ENCODE assay signal across 1 cellular context in genomic region chr16:66830422-66831404, GRCh38.
TF ChIP-seq lines count a peak whose summit lies in the region.

Gene NAE1 (minus strand): TSS chr16:66830976. CDS start chr16:66830899, 77 bp downstream.

TF ChIP-seq in HepG2, 621 proteins besides CTCF, POLR2A, EP300 and RAD21 (continued from another document and continues in another):
- peak; percentile 82 for TF ChIP-seq THAP8 (CRISPR knock-in tag; IDR thresholded peaks at IDR 0.05; ENCODE audit: borderline replicate concordance)
- peak; percentile 47; the same call in 1 of the 2 replicates for TF ChIP-seq TFAP4 (IDR thresholded peaks at IDR 0.05; ENCODE audit: borderline replicate concordance, low read depth)
- peak; percentile 46; the same call in 1 of the 2 replicates for TF ChIP-seq CBX5 (CRISPR knock-in tag; IDR thresholded peaks at IDR 0.05; ENCODE audit: borderline replicate concordance)
- 0 out of 2 replicates have a peak, but pooled peaks have one; percentile 36 for TF ChIP-seq ZNF724P (CRISPR knock-in tag; IDR thresholded peaks at IDR 0.05; ENCODE audit: borderline replicate concordance)
- no peak for TF ChIP-seq ZKSCAN1 (IDR thresholded peaks at IDR 0.05; ENCODE audit: low read length)
- peak; percentile 78 for TF ChIP-seq PRDM15 (CRISPR knock-in tag; IDR thresholded peaks at IDR 0.05)
- TF ChIP-seq ZFAT (CRISPR knock-in tag; conservative IDR thresholded peaks at IDR 0.05): peak; percentile 84; the same call in 1 of the 2 replicates
- no peak for TF ChIP-seq DDIT3 (CRISPR knock-in tag; IDR thresholded peaks at IDR 0.05)
- peak; percentile 94 for TF ChIP-seq BRF2 (CRISPR knock-in tag; IDR thresholded peaks at IDR 0.05)
- no peak for TF ChIP-seq IRF1 (CRISPR knock-in tag; IDR thresholded peaks at IDR 0.05; ENCODE audit: low read depth)
- TF ChIP-seq XBP1 (CRISPR knock-in tag; IDR thresholded peaks at IDR 0.05): no peak
- TF ChIP-seq NCOA1 (CRISPR knock-in tag; IDR thresholded peaks at IDR 0.05): peak; percentile 92; the same call in 1 of the 2 replicates
- TF ChIP-seq RNF219 (CRISPR knock-in tag; IDR thresholded peaks at IDR 0.05): no peak
- peak; percentile 76; the same call in 1 of the 2 replicates for TF ChIP-seq ZNF564 (CRISPR knock-in tag; IDR thresholded peaks at IDR 0.05)
- TF ChIP-seq ZBTB25 (CRISPR knock-in tag; IDR thresholded peaks at IDR 0.05): peak; percentile 72; the same call in 1 of the 2 replicates
- no peak; the same call in 1 of the 2 replicates for TF ChIP-seq ZBTB4 (CRISPR knock-in tag; IDR thresholded peaks at IDR 0.05; ENCODE audit: borderline replicate concordance)
- TF ChIP-seq TRIM22 (IDR thresholded peaks at IDR 0.05): no peak
- TF ChIP-seq PRMT3 (CRISPR knock-in tag; IDR thresholded peaks at IDR 0.05; ENCODE audit: borderline replicate concordance, low read depth): no peak
- peak; percentile 88 for TF ChIP-seq TFDP2 (CRISPR knock-in tag; IDR thresholded peaks at IDR 0.05)
- TF ChIP-seq ZNF382 (CRISPR knock-in tag; IDR thresholded peaks at IDR 0.05; ENCODE audit: borderline replicate concordance): no peak
- TF ChIP-seq KMT2A (CRISPR knock-in tag; IDR thresholded peaks at IDR 0.05): peak; percentile 90; the same call in 1 of the 2 replicates
- peak; percentile 55 for TF ChIP-seq AGO1 (IDR thresholded peaks at IDR 0.05; ENCODE audit: low read depth, low read length, poor library complexity, severe bottlenecking)
- TF ChIP-seq GMEB1 (CRISPR knock-in tag; IDR thresholded peaks at IDR 0.05; ENCODE audit: borderline replicate concordance): peak; percentile 74; the same call in 1 of the 2 replicates
- TF ChIP-seq CC2D1A (CRISPR knock-in tag; IDR thresholded peaks at IDR 0.05): 0 out of 2 replicates have a peak, but pooled peaks have one; percentile 18
- peak; percentile 87; the same call in 1 of the 2 replicates for TF ChIP-seq ZNF768 (CRISPR knock-in tag; IDR thresholded peaks at IDR 0.05)
- no peak for TF ChIP-seq EZH2 (conservative IDR thresholded peaks at IDR 0.05; ENCODE audit: low read depth, low read length)
- no peak for TF ChIP-seq ZNF644 (CRISPR knock-in tag; IDR thresholded peaks at IDR 0.05; ENCODE audit: low read depth)
- peak; percentile 71; the same call in 1 of the 2 replicates for TF ChIP-seq ZNF598 (CRISPR knock-in tag; IDR thresholded peaks at IDR 0.05; ENCODE audit: borderline replicate concordance)
- TF ChIP-seq MBNL3 (CRISPR knock-in tag; conservative IDR thresholded peaks at IDR 0.05): no peak
- TF ChIP-seq ELK4 (CRISPR knock-in tag; IDR thresholded peaks at IDR 0.05; ENCODE audit: borderline replicate concordance): peak; percentile 82
- TF ChIP-seq ZBTB21 (CRISPR knock-in tag; IDR thresholded peaks at IDR 0.05): no peak
- peak; percentile 82 for TF ChIP-seq ZBTB7A (CRISPR knock-in tag; IDR thresholded peaks at IDR 0.05)
- TF ChIP-seq RORA (CRISPR knock-in tag; IDR thresholded peaks at IDR 0.05): 0 out of 2 replicates have a peak, but pooled peaks have one; percentile 51
